In genomic region chr9:135928074-135928730, GRCh38 we compare ENCODE assay signal across 19 cellular contexts. TPM values are rescaled to one million over a fixed set of nuclear protein-coding genes. Genes with fewer than 3 reads are reported as not detected.
DNase-seq lines count a peak whose midpoint lies in the region; ATAC-seq, FAIRE-seq and TF ChIP-seq lines count a peak whose summit lies in the region.
"Had no signal": no experiment of that assay in that cellular context is flagged by ENCODE, and none has a peak within 500 bp of the region (broad histone marks: within the 10 kb centered on the region; RNA-seq: fewer than 3 reads in every experiment).

No MANE protein-coding gene starts in this region.

- H3K4me3 Mint-ChIP-seq in natural killer cell = peak overlapping the region; percentile 10
- no peak overlapping the region for H3K4me3 Mint-ChIP-seq in natural killer cell treated with Interleukin-12 subunit alpha and Interleukin-12 subunit beta and Interleukin-15 and Interleukin-18, amount 100 ng/mL, for 72 hours
- H3K4me3 Mint-ChIP-seq in astrocyte (ENCODE audit: unreplicated experiment) = peak overlapping the region; percentile 20
- no peak overlapping the region for H3K4me3 Mint-ChIP-seq in neural progenitor cell
- H3K4me3 Mint-ChIP-seq in immature natural killer cell = no peak overlapping the region

- H3K9me3 Mint-ChIP-seq in natural killer cell = no peaks in the 10 kb centered on the region
- no peaks in the 10 kb centered on the region for H3K9me3 Mint-ChIP-seq in natural killer cell treated with Interleukin-12 subunit alpha and Interleukin-12 subunit beta and Interleukin-15 and Interleukin-18, amount 100 ng/mL, for 72 hours
- no peaks in the 10 kb centered on the region for H3K9me3 Mint-ChIP-seq in astrocyte (ENCODE audit: unreplicated experiment)
- no peaks in the 10 kb centered on the region for H3K9me3 Mint-ChIP-seq in neural progenitor cell
- no peaks in the 10 kb centered on the region for H3K9me3 Mint-ChIP-seq in immature natural killer cell

- ATAC-seq in natural killer cell = no peak
- ATAC-seq in natural killer cell treated with Interleukin-12 subunit alpha and Interleukin-12 subunit beta and Interleukin-15 and Interleukin-18, amount 100 ng/mL, for 72 hours = no peak
- ATAC-seq in GM18519 (IDR thresholded peaks at IDR 0.05; ENCODE audit: low FRiP score, unreplicated experiment) = no peak
- ATAC-seq in HG03196 (IDR thresholded peaks at IDR 0.05; ENCODE audit: unreplicated experiment) = no peak

- H3K9me3 ChIP-seq in astrocyte (ENCODE audit: insufficient read depth, low read depth, low read length) = no peaks in the 10 kb centered on the region
- H3K9me3 ChIP-seq in neural progenitor cell (ENCODE audit: low read depth) = no peaks in the 10 kb centered on the region
- H3K9me3 ChIP-seq: A549, SJCRH30 had no signal

- TF ChIP-seq CTCF in natural killer cell (IDR thresholded peaks at IDR 0.05) (no peak), astrocyte (IDR thresholded peaks at IDR 0.05; ENCODE audit: insufficient read depth, low read depth, low read length) (no peak), neural progenitor cell (IDR thresholded peaks at IDR 0.05) (no peak)

- H3K27me3 ChIP-seq in astrocyte (ENCODE audit: insufficient read depth, low read length) (no peaks in the 10 kb centered on the region), neural progenitor cell (no peaks in the 10 kb centered on the region)
- H3K27me3 ChIP-seq: SJCRH30 had no signal

- H3K4me1 ChIP-seq in astrocyte (ENCODE audit: insufficient read depth, low read length) (peaks cover 16% of the 10 kb centered on the region), neural progenitor cell (no peaks in the 10 kb centered on the region)
- H3K4me1 ChIP-seq: SJCRH30 had no signal

- FAIRE-seq in astrocyte (lab: Jason Lieb, UNC) = no peak
- FAIRE-seq: A549, H54 had no signal

- H3F3A ChIP-seq in neural progenitor cell (ENCODE audit: low read depth) = no peaks in the 10 kb centered on the region

- intact Hi-C loops in natural killer cell (cut with micrococcal nuclease) = no loop called here

- no peak overlapping the region for H3K27ac ChIP-seq in astrocyte (ENCODE audit: low read depth, low read length)
- no peak overlapping the region for H3K27ac ChIP-seq in neural progenitor cell
- H3K27ac ChIP-seq: SJCRH30 had no signal

- no peak overlapping the region for H3K4me3 ChIP-seq in astrocyte (ENCODE audit: insufficient read depth, low read depth, low read length)
- no peak overlapping the region for H3K4me3 ChIP-seq in neural progenitor cell
- H3K4me3 ChIP-seq: A549, SJCRH30 had no signal

- H3K27ac Mint-ChIP-seq in natural killer cell (no peak overlapping the region), astrocyte (ENCODE audit: unreplicated experiment) (no peak overlapping the region), neural progenitor cell (peak overlapping the region; percentile 59), immature natural killer cell (no peak overlapping the region)
- H3K27ac Mint-ChIP-seq in natural killer cell treated with Interleukin-12 subunit alpha and Interleukin-12 subunit beta and Interleukin-15 and Interleukin-18, amount 100 ng/mL, for 72 hours = no peak overlapping the region

- H3K27me3 Mint-ChIP-seq in natural killer cell (ENCODE audit: low read depth in 2 of 2) = no peaks in the 10 kb centered on the region
- H3K27me3 Mint-ChIP-seq in natural killer cell treated with Interleukin-12 subunit alpha and Interleukin-12 subunit beta and Interleukin-15 and Interleukin-18, amount 100 ng/mL, for 72 hours = no peaks in the 10 kb centered on the region
- peaks cover 5% of the 10 kb centered on the region for H3K27me3 Mint-ChIP-seq in astrocyte (ENCODE audit: low read depth, unreplicated experiment)
- H3K27me3 Mint-ChIP-seq in neural progenitor cell (ENCODE audit: insufficient read depth, low read depth) = no peaks in the 10 kb centered on the region
- peaks cover 0 to 4% (median 0%) of the 10 kb centered on the region in 3 donors for H3K27me3 Mint-ChIP-seq in immature natural killer cell (ENCODE audit: low read depth in 3 of 3)

- H3K79me2 ChIP-seq in astrocyte (ENCODE audit: insufficient read depth, low read length) (no peaks in the 10 kb centered on the region), neural progenitor cell (ENCODE audit: low read depth) (no peaks in the 10 kb centered on the region)

- H3K36me3 ChIP-seq in astrocyte (ENCODE audit: insufficient read depth, low read length) (no peaks in the 10 kb centered on the region), neural progenitor cell (no peaks in the 10 kb centered on the region)

- H3K4me1 Mint-ChIP-seq in natural killer cell (peaks cover 4 to 9% of the 10 kb centered on the region in 2 donors), astrocyte (ENCODE audit: low read depth, unreplicated experiment) (no peaks in the 10 kb centered on the region), neural progenitor cell (peaks cover 2% of the 10 kb centered on the region), immature natural killer cell (peaks cover 7 to 17% of the 10 kb centered on the region in 2 donors)
- peaks cover 7 to 12% of the 10 kb centered on the region in 2 donors for H3K4me1 Mint-ChIP-seq in natural killer cell treated with Interleukin-12 subunit alpha and Interleukin-12 subunit beta and Interleukin-15 and Interleukin-18, amount 100 ng/mL, for 72 hours (ENCODE audit: low read depth in 2 of 2)

- H3K36me3 Mint-ChIP-seq in natural killer cell = peaks cover 11% of the 10 kb centered on the region
- peaks cover 9% of the 10 kb centered on the region for H3K36me3 Mint-ChIP-seq in natural killer cell treated with Interleukin-12 subunit alpha and Interleukin-12 subunit beta and Interleukin-15 and Interleukin-18, amount 100 ng/mL, for 72 hours
- H3K36me3 Mint-ChIP-seq in astrocyte (ENCODE audit: low read depth, unreplicated experiment) = peaks cover 14% of the 10 kb centered on the region
- peaks cover 11% of the 10 kb centered on the region for H3K36me3 Mint-ChIP-seq in neural progenitor cell
- H3K36me3 Mint-ChIP-seq in immature natural killer cell = peaks cover 9 to 21% (median 10%) of the 10 kb centered on the region in 3 donors

- H3K4me2 ChIP-seq in astrocyte (ENCODE audit: low read length) (no peak overlapping the region), neural progenitor cell (no peak overlapping the region)

- peaks cover 17% of the 10 kb centered on the region for H4K20me1 ChIP-seq in astrocyte (ENCODE audit: insufficient read depth, low read length)
- H4K20me1 ChIP-seq in neural progenitor cell (ENCODE audit: low read depth) = no peaks in the 10 kb centered on the region

- H2AFZ ChIP-seq in astrocyte (ENCODE audit: low read depth, low read length) (no peak overlapping the region), neural progenitor cell (replicated peaks) (no peak overlapping the region)

- H3K9ac ChIP-seq in astrocyte (ENCODE audit: low read length) = no peak overlapping the region
- no peak overlapping the region for H3K9ac ChIP-seq in neural progenitor cell

- DNase-seq in natural killer cell (no peak), astrocyte (ENCODE audit: low read depth) (no peak), neural progenitor cell (ENCODE audit: low spot score) (no peak), immature natural killer cell (no peak), SHP77 treated with DMSO at 0.1 percent for 48 hours (lab: John Stamatoyannopoulos, UW) (no peak)
- DNase-seq in natural killer cell treated with Interleukin-12 subunit alpha and Interleukin-12 subunit beta and Interleukin-15 and Interleukin-18, amount 100 ng/mL, for 72 hours (ENCODE audit: low spot score) = no peak
- DNase-seq: COR-L47; Kasumi-1; NCI-H1105; NCI-H1694 treated with DMSO at 0.1 percent for 48 hours; NCI-H2171; NCI-H446; NK-92 treated with Interleukin-12 subunit alpha and Interleukin-12 subunit beta, amount 100 ng/mL, for 24 hours; OCI-M1; SJCRH30 had no signal

RNA-seq across cellular contexts. Expression of gene CAMSAP1, which starts 20.9 kb away (rescaled TPM):
- 10 to 100 TPM; 25.9 to 33.5 (median 28.1) TPM for total RNA-seq in natural killer cell
- 10 to 100 TPM; 23.4 to 25.5 TPM for total RNA-seq in natural killer cell treated with Interleukin-12 subunit alpha and Interleukin-12 subunit beta and Interleukin-15 and Interleukin-18, amount 100 ng/mL, for 72 hours
- 27.3 and 34.8 TPM in 2 replicates for total RNA-seq in astrocyte
- 39.3 and 44.9 TPM in 2 replicates for total RNA-seq in neural progenitor cell (ENCODE audit: low replicate concordance)
- 1 to 10 TPM in 2 of 3 donors, under 1 TPM in 1; 0.10 to 1.7 (median 1.1) TPM for polyA plus RNA-seq in immature natural killer cell

RNA-seq across cellular contexts. Expression of gene UBAC1, which starts 33.0 kb away (rescaled TPM):
- total RNA-seq in natural killer cell (10 to 100 TPM; 22.7 to 31.8 (median 27.6) TPM), astrocyte (31.8 and 32.5 TPM in 2 replicates), neural progenitor cell (ENCODE audit: low replicate concordance) (53.6 and 66.0 TPM in 2 replicates)
- total RNA-seq in natural killer cell treated with Interleukin-12 subunit alpha and Interleukin-12 subunit beta and Interleukin-15 and Interleukin-18, amount 100 ng/mL, for 72 hours = 10 to 100 TPM; 28.9 to 42.4 TPM
- 10 to 100 TPM; 16.4 to 28.3 (median 17.7) TPM for polyA plus RNA-seq in immature natural killer cell

Comparison
In these comparisons a context has a peak if more than half of its experiments do, and no peak if none do; other contexts are left out.
1. H3K4me3 Mint-ChIP-seq: peak in natural killer cell (single experiment) and astrocyte (single experiment); none in natural killer cell treated with Interleukin-12 subunit alpha and Interleukin-12 subunit beta and Interleukin-15 and Interleukin-18, amount 100 ng/mL, for 72 hours (single experiment), neural progenitor cell (single experiment) and immature natural killer cell (0 of 5).